ENCODE assay signal across 8 cellular contexts in the genomic region with DNA sequence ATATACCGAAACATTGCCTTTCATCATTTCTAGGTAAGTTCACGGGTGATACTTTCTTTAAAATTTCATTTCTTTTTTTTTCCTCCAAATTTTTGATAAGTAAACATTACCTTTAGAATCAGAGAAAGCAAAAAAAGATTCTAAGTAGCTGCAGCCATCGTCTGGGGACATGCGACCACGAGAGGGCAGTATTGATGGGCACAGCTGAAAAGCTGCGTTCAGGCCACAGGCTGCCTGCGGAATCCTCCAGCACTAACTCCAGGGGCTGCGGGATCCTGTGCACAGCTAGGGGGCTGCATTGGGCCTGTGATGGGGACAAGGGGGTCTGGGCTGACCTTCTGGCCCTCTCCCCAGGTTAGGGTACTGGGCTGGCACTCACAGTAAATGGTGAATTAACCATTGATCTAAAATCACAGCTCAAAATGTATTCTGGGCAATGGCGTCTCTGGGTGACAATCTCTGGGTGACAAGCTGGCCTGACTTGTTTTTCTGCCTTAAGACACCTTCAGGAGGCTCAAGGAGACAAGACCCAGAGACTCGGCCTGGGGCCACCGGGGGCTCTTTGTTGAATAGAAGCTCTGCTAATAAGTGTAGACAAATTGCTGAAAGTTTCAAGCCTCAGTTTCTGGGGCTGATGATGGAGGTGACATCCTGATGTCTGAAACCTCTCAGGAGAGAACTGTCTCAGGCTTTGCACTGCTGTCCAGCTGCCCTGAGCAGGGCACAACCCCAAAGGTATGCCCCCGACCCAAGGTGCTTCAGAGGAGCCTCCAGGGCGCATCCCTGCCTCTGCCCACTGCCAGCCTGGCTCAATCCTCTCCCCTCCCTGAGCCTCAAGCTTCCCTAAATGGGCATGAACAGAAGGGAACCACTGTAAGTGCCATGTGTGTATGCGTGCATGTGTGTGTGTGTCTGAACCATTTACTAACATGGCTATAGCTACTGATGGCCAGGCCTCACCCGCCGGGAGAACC. TPM values are rescaled to one million over a fixed set of nuclear protein-coding genes. Genes with fewer than 3 reads are reported as not detected.
DNase-seq lines count a peak whose midpoint lies in the region; ATAC-seq, FAIRE-seq and TF ChIP-seq lines count a peak whose summit lies in the region.

No MANE protein-coding gene starts in this region.

- no peak for TF ChIP-seq EP300 in transverse colon (IDR thresholded peaks at IDR 0.05; ENCODE audit: low read depth)

- no peaks in the 10 kb centered on the region for H3K4me1 ChIP-seq in pancreas
- peaks cover 0 to 1% (median under 1%) of the 10 kb centered on the region in 4 donors for H3K4me1 ChIP-seq in transverse colon

- H3K4me3 ChIP-seq in pancreas (no peak overlapping the region), transverse colon (no peak overlapping the region)

- DNase-seq in C1 segment of cervical spinal cord (lab: John Stamatoyannopoulos, UW) (peak in 11 of 14 donors; percentile 7 to 59 (median 28)), HEK293T (ENCODE audit: extremely low spot score) (peak; percentile 82), RKO (ENCODE audit: low spot score) (peak; percentile 71), foreskin melanocyte (peak; percentile 26), pancreas (peak; percentile 61 to 84 (median 76)), transverse colon (peak; percentile 76)
- peak; percentile 38 for DNase-seq in activated T-helper 9 cell treated with anti-CD3 and anti-CD28 coated beads, Interleukin-2, amount 50 U/mL, for 16 hours (ENCODE audit: low read depth)

- H3K27me3 ChIP-seq in pancreas (no peaks in the 10 kb centered on the region), transverse colon (no peaks in the 10 kb centered on the region)

- no peaks in the 10 kb centered on the region for H3K9me3 ChIP-seq in pancreas
- H3K9me3 ChIP-seq in transverse colon = no peaks in the 10 kb centered on the region

- in situ Hi-C loops in transverse colon (cut with MboI; ENCODE audit: low pct_ligation_motif_present in 1 of 4, low pct_unique_long_range_greater_than_20kb in 1 of 4, low sequenced_read_pairs in 3 of 4) = loop anchor here in 2 of 4 donors (25.0 kb wide), 1 partner anchor 330 kb away; no protein-coding TSS in a partner anchor

- CTCF ChIA-PET in HEK293T (lab: Yijun Ruan, JAX) = interaction anchor here (0.6 to 3.7 kb wide), 7 partner anchors 9 to 300 kb away, joined by 3 to 23 read pairs (median 4); no protein-coding TSS in a partner anchor

- no peak overlapping the region for H3K27ac ChIP-seq in pancreas
- H3K27ac ChIP-seq in transverse colon = no peak overlapping the region

- 43 to 46% methylated on average over 16 of the region's 16 CpGs for WGBS in pancreas, 2 donors
- WGBS in transverse colon (ENCODE audit: low coverage in 1 of 2), 2 donors = 45 to 66% methylated on average over 2 to 16 of the region's 16 CpGs

- H3K36me3 ChIP-seq in pancreas (peaks cover 0 to 21% (median 1%) of the 10 kb centered on the region in 3 donors), transverse colon (no peaks in the 10 kb centered on the region)

- POLR2A ChIA-PET in HEK293T (lab: Yijun Ruan, JAX) = interaction anchor here (0.8 to 0.9 kb wide), 2 partner anchors 211 to 212 kb away, joined by 3 read pairs; no protein-coding TSS in a partner anchor

- no peak for FAIRE-seq in pancreas (lab: Jason Lieb, UNC)

- no peak for TF ChIP-seq POLR2A in transverse colon (IDR thresholded peaks at IDR 0.05)

- TF ChIP-seq CTCF in pancreas (IDR thresholded peaks at IDR 0.05) = peak; percentile 43 to 74 (median 64)
- TF ChIP-seq CTCF in transverse colon (IDR thresholded peaks at IDR 0.05) = peak; percentile 72 to 81 (median 79)

- ATAC-seq in pancreas = peak; percentile 53 to 84 (median 80)
- ATAC-seq in GM21619 (IDR thresholded peaks at IDR 0.05; ENCODE audit: unreplicated experiment) = no peak

- intact Hi-C loops in pancreas (cut with DNase I) = loop anchor here in 1 of 3 donors (5.0 kb wide), 1 partner anchor 215 kb away; no protein-coding TSS in a partner anchor
- intact Hi-C loops in transverse colon (cut with DNase I; ENCODE audit: low total_unique reads) = no loop called here

TF ChIP-seq in HEK293T, 16 proteins besides CTCF, POLR2A, EP300 and RAD21:
- TF ChIP-seq NFRKB (IDR thresholded peaks at IDR 0.05) (no peak), LEF1 (IDR thresholded peaks at IDR 0.05; ENCODE audit: borderline replicate concordance) (no peak), TARDBP (IDR thresholded peaks at IDR 0.05) (no peak), FOXK2 (IDR thresholded peaks at IDR 0.05) (no peak), FOXM1 (IDR thresholded peaks at IDR 0.05; ENCODE audit: borderline replicate concordance) (no peak), L3MBTL2 (conservative IDR thresholded peaks at IDR 0.05) (no peak), ARNT (IDR thresholded peaks at IDR 0.05) (no peak), FOXA1 (IDR thresholded peaks at IDR 0.05) (no peak), BHLHE40 (IDR thresholded peaks at IDR 0.05; ENCODE audit: borderline replicate concordance) (no peak), SUZ12 (IDR thresholded peaks at IDR 0.05) (no peak), HDGF (IDR thresholded peaks at IDR 0.05; ENCODE audit: borderline replicate concordance) (no peak), CTBP1 (IDR thresholded peaks at IDR 0.05; ENCODE audit: borderline replicate concordance) (no peak), ELF4 (IDR thresholded peaks at IDR 0.05) (no peak), PKNOX1 (IDR thresholded peaks at IDR 0.05) (no peak), SP1 (IDR thresholded peaks at IDR 0.05) (no peak), ZNF384 (IDR thresholded peaks at IDR 0.05) (no peak)

RNA-seq across cellular contexts. Expression of gene SARDH, which starts 44.3 kb away (rescaled TPM):
- total RNA-seq in pancreas (10 to 100 TPM in 5 of 6 donors, 1 to 10 TPM in 1; 8.9 to 43.3 (median 25.9) TPM), transverse colon (1 to 10 TPM in 1 of 4 donors, under 1 TPM in 2, not detected in 1; 0.68 to 1.1 (median 0.95) TPM)
- 10 to 100 TPM; 14.3 to 18.5 TPM for polyA plus RNA-seq in pancreas

Comparison
In these comparisons a context has a peak if more than half of its experiments do, and no peak if none do; other contexts are left out.
1. DNase-seq: peak in every context shown above with its lines; median percentile 82 in HEK293T; 76 in pancreas; 76 in transverse colon; 71 in RKO; 38 in activated T-helper 9 cell treated with anti-CD3 and anti-CD28 coated beads, Interleukin-2, amount 50 U/mL, for 16 hours; 28 in C1 segment of cervical spinal cord; 26 in foreskin melanocyte.
2. RNA of gene SARDH, which starts 44.3 kb away (total RNA-seq): 8.9 to 43.3 TPM in pancreas; 0.68 to 1.1 TPM in transverse colon; every median in the first group is over 4 times any median in the second.